8 cellular contexts compared by ENCODE assay signal in the genomic region with DNA sequence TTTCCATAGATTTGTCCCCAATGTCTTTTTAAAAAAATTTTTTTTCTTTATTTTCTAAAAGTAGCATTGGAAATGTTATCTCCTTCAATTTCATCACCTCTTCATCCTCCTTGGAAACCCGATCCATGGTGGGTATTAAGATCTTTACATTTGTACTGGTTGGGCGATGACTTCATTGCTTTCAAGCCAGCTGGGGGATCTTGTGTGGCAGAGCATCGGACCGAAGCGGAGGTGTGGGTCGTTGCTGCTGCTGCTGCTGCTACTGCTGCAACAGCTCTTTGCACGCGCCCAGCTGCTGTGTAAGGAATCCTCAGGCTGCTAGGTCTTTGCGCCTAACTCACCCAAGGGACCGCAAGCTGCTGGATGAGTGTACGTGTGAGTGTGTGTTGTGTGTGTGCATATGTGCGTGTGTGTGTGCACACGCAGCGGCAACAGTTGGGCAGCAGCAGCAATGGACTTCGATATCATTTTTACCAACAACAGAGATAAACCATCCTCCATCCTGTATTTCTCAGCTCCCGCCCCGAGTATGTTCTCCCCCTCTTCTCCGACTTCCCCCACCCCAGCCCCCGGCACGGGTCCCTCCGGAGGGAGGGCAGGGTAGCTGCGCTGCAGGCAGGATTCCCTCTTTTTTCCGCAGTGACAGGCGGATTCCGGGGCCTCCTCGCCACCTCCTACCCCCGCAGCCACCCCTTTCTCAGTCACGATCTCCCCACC. TPM values are rescaled to one million over a fixed set of nuclear protein-coding genes. Genes with fewer than 3 reads are reported as not detected.
DNase-seq lines count a peak whose midpoint lies in the region; ATAC-seq and TF ChIP-seq lines count a peak whose summit lies in the region.

No MANE protein-coding gene starts in this region.

- peak overlapping the region; percentile 90 for H3K4me3 Mint-ChIP-seq in endothelial cell (ENCODE audit: unreplicated experiment)

- H3K27me3 ChIP-seq in thymus (ENCODE audit: control insufficient read depth, insufficient read depth) = no peaks in the 10 kb centered on the region

- H3K4me1 Mint-ChIP-seq in endothelial cell (ENCODE audit: unreplicated experiment) = peaks cover 9% of the 10 kb centered on the region

- no peaks in the 10 kb centered on the region for H3K9me3 Mint-ChIP-seq in endothelial cell (ENCODE audit: unreplicated experiment)

- H3K36me3 Mint-ChIP-seq in endothelial cell (ENCODE audit: low read depth, unreplicated experiment) = no peaks in the 10 kb centered on the region

- H3K27me3 Mint-ChIP-seq in endothelial cell (ENCODE audit: unreplicated experiment) = no peaks in the 10 kb centered on the region

- peak; percentile 13 for DNase-seq in CD1c-positive myeloid dendritic cell (ENCODE audit: extremely low spot score)
- DNase-seq in NCI-H146 treated with DMSO at 0.1 percent for 48 hours (lab: John Stamatoyannopoulos, UW; ENCODE audit: unreplicated experiment) = peak; percentile 15
- DNase-seq in activated CD4-positive, alpha-beta T cell treated with anti-CD3 and anti-CD28 coated beads, Interleukin-2, amount 50 U/mL, for 48 hours = peak; percentile 11
- DNase-seq in endothelial cell (ENCODE audit: low spot score) = peak; percentile 20
- DNase-seq in midbrain (lab: John Stamatoyannopoulos, UW) = peak; percentile 23

- WGBS in thymus = under 1% methylated on average over 28 of the region's 28 CpGs

- no peaks in the 10 kb centered on the region for H3K4me1 ChIP-seq in thymus (ENCODE audit: control insufficient read depth, insufficient read depth, low read length)

- no peak for TF ChIP-seq CTCF in endothelial cell (IDR thresholded peaks at IDR 0.05; ENCODE audit: unreplicated experiment)

- peak; percentile 1 for ATAC-seq in GM21515 (IDR thresholded peaks at IDR 0.05; ENCODE audit: unreplicated experiment)
- ATAC-seq in GM21381 (IDR thresholded peaks at IDR 0.05; ENCODE audit: unreplicated experiment) = no peak

- no peaks in the 10 kb centered on the region for H3K36me3 ChIP-seq in thymus (ENCODE audit: control insufficient read depth, insufficient read depth)

- no peaks in the 10 kb centered on the region for H3K9me3 ChIP-seq in thymus (ENCODE audit: control insufficient read depth)

- H3K4me3 ChIP-seq in thymus (ENCODE audit: low read length) = peak overlapping the region; percentile 55

- H3K27ac ChIP-seq in thymus (ENCODE audit: low read depth) = peak overlapping the region; percentile 43

- no peak overlapping the region for H3K27ac Mint-ChIP-seq in endothelial cell (ENCODE audit: unreplicated experiment)

RNA-seq across cellular contexts. Expression of a gene that starts 0.8 kb away (rescaled TPM):
- total RNA-seq in endothelial cell (ENCODE audit: unreplicated experiment) = 10.6 TPM
- 0.98 TPM for polyA plus RNA-seq in thymus
